In genomic region chr13:96081888-96082287, GRCh38 we compare ENCODE assay signal across 1 cellular context.
TF ChIP-seq lines count a peak whose summit lies in the region.

No MANE protein-coding gene starts in this region.

TF ChIP-seq in HepG2, 621 proteins besides CTCF, POLR2A, EP300 and RAD21:
- no peak for TF ChIP-seq CEBPG (CRISPR knock-in tag; IDR thresholded peaks at IDR 0.05)
- no peak for TF ChIP-seq PRDM15 (CRISPR knock-in tag; IDR thresholded peaks at IDR 0.05)
- no peak for TF ChIP-seq ZNF776 (CRISPR knock-in tag; IDR thresholded peaks at IDR 0.05)
- TF ChIP-seq, protein P1, sequence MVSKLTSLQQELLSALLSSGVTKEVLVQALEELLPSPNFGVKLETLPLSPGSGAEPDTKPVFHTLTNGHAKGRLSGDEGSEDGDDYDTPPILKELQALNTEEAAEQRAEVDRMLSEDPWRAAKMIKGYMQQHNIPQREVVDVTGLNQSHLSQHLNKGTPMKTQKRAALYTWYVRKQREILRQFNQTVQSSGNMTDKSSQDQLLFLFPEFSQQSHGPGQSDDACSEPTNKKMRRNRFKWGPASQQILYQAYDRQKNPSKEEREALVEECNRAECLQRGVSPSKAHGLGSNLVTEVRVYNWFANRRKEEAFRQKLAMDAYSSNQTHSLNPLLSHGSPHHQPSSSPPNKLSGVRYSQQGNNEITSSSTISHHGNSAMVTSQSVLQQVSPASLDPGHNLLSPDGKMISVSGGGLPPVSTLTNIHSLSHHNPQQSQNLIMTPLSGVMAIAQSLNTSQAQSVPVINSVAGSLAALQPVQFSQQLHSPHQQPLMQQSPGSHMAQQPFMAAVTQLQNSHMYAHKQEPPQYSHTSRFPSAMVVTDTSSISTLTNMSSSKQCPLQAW (CRISPR knock-in tag; IDR thresholded peaks at IDR 0.05), result no peak
- TF ChIP-seq CHCHD3 (CRISPR knock-in tag; IDR thresholded peaks at IDR 0.05), result no peak
- no peak for TF ChIP-seq ZNF567 (CRISPR knock-in tag; IDR thresholded peaks at IDR 0.05; ENCODE audit: borderline replicate concordance)
